ENCODE assay signal across 8 cellular contexts in genomic region chr12:11749943-11750690, GRCh38.
DNase-seq lines count a peak whose midpoint lies in the region; ATAC-seq and TF ChIP-seq lines count a peak whose summit lies in the region.

No MANE protein-coding gene starts in this region.

- no peak overlapping the region for H3K4me3 Mint-ChIP-seq in CD4-positive, alpha-beta T cell

- H3K27me3 Mint-ChIP-seq in CD4-positive, alpha-beta T cell, result no peaks in the 10 kb centered on the region

- no peaks in the 10 kb centered on the region for H3K9me3 Mint-ChIP-seq in CD4-positive, alpha-beta T cell

- no peak overlapping the region for H3K27ac Mint-ChIP-seq in CD4-positive, alpha-beta T cell

- no peak for TF ChIP-seq CTCF in CD4-positive, alpha-beta T cell (IDR thresholded peaks at IDR 0.05)

- CTCF ChIA-PET in CD4-positive, alpha-beta T cell (lab: Charles Lee), result no interaction called here

- H3K9me3 ChIP-seq in CD4-positive, alpha-beta T cell (ENCODE audit: control insufficient read depth, low read length), result no peaks in the 10 kb centered on the region

- ATAC-seq in GM18907 (IDR thresholded peaks at IDR 0.05; ENCODE audit: unreplicated experiment), result peak; percentile 46
- ATAC-seq in HG02610 (IDR thresholded peaks at IDR 0.05; ENCODE audit: unreplicated experiment), result peak; percentile 35
- no peak for ATAC-seq in CD4-positive, alpha-beta T cell (ENCODE audit: poor library complexity)

- intact Hi-C loops in CD4-positive, alpha-beta T cell (cut with DNase I, micrococcal nuclease), result no loop called here

- no peaks in the 10 kb centered on the region for H3K27me3 ChIP-seq in CD4-positive, alpha-beta T cell (ENCODE audit: control insufficient read depth, insufficient read depth, low read length)

- POLR2A ChIA-PET in CD4-positive, alpha-beta T cell (lab: Charles Lee), result no interaction called here

- H3K27ac ChIP-seq in CD4-positive, alpha-beta T cell (ENCODE audit: low read depth, low read length), result no peak overlapping the region

- H3K4me1 Mint-ChIP-seq in CD4-positive, alpha-beta T cell (ENCODE audit: low read depth), result peaks cover 33% of the 10 kb centered on the region

- DNase-seq in NOMO-1 treated with DMSO at 0.1 percent for 48 hours (lab: John Stamatoyannopoulos, UW; ENCODE audit: unreplicated experiment) (peak; percentile 96), pons (ENCODE audit: low spot score) (peak; percentile 73), H4 (ENCODE audit: low spot score) (no peak)
- DNase-seq in stimulated activated CD4-positive, alpha-beta T cell treated with anti-CD3 and anti-CD28 coated beads, Interleukin-2, amount 100 ng/mL, for 24 hours, result no peak
- no peak for DNase-seq in CD4-positive, alpha-beta T cell
- DNase-seq in activated CD4-positive, alpha-beta T cell treated with anti-CD3 and anti-CD28 coated beads, Interleukin-2, amount 50 U/mL, for 1 hour, result no peak

- peaks cover 32% of the 10 kb centered on the region for H3K36me3 Mint-ChIP-seq in CD4-positive, alpha-beta T cell (ENCODE audit: low read depth)

Comparison
In these comparisons a context has a peak if more than half of its experiments do, and no peak if none do; other contexts are left out.
1. DNase-seq: peak in NOMO-1 treated with DMSO at 0.1 percent for 48 hours (single experiment) and pons (single experiment); none in stimulated activated CD4-positive, alpha-beta T cell treated with anti-CD3 and anti-CD28 coated beads, Interleukin-2, amount 100 ng/mL, for 24 hours (0 of 2), H4 (single experiment), CD4-positive, alpha-beta T cell (0 of 10) and activated CD4-positive, alpha-beta T cell treated with anti-CD3 and anti-CD28 coated beads, Interleukin-2, amount 50 U/mL, for 1 hour (single experiment).